Comparison of ENCODE assay signal across 21 cellular contexts in genomic region chr2:135150711-135151110, GRCh38.
DNase-seq lines count a peak whose midpoint lies in the region; ATAC-seq and TF ChIP-seq lines count a peak whose summit lies in the region.
"Had no signal": no experiment of that assay in that cellular context is flagged by ENCODE, and none has a peak within 500 bp of the region (broad histone marks: within the 10 kb centered on the region; RNA-seq: fewer than 3 reads in every experiment).

No MANE protein-coding gene starts in this region.

- POLR2A ChIA-PET in naive thymus-derived CD8-positive, alpha-beta T cell (lab: Charles Lee): no interaction called here

- DNase-seq in Caki2 (ENCODE audit: low read depth): peak; percentile 61
- peak; percentile 31 for DNase-seq in HuH-7 (ENCODE audit: low spot score)
- peak; percentile 26 for DNase-seq in iris pigment epithelial cell (ENCODE audit: low read depth)
- no peak for DNase-seq in nephron progenitor cell
- DNase-seq in stimulated activated CD8-positive, alpha-beta memory T cell treated with anti-CD3 and anti-CD28 coated beads, Interleukin-4, amount 100 ng/mL, for 48 hours: no peak
- no peak for DNase-seq in NCI-H524 (lab: John Stamatoyannopoulos, UW)
- DNase-seq in naive thymus-derived CD8-positive, alpha-beta T cell: no peak
- DNase-seq: activated naive CD4-positive, alpha-beta T cell; activated T-cell treated with anti-CD3 and anti-CD28 coated beads, Interleukin-2, amount 50 U/mL, for 4 hours; caudate nucleus; CD4-positive, alpha-beta T cell; GF-D8; heart left ventricle; NCI-H1105; NCI-H2029; ovary; stimulated activated CD4-positive, alpha-beta T cell treated with anti-CD3 and anti-CD28 coated beads, Interleukin-15, amount 100 ng/mL, for 24 hours; T-helper 9 cell had no signal

- no peaks in the 10 kb centered on the region for H3K9me3 Mint-ChIP-seq in nephron progenitor cell
- H3K9me3 Mint-ChIP-seq in naive thymus-derived CD8-positive, alpha-beta T cell: no peaks in the 10 kb centered on the region
- H3K9me3 Mint-ChIP-seq: activated T-cell treated with anti-CD3 and anti-CD28 coated beads, Interleukin-2, amount 50 U/mL, for 4 hours; CD4-positive, alpha-beta T cell; IgD-negative memory B cell had no signal

- no peaks in the 10 kb centered on the region for H3K27me3 Mint-ChIP-seq in nephron progenitor cell (ENCODE audit: low read depth, poor library complexity)
- H3K27me3 Mint-ChIP-seq in naive thymus-derived CD8-positive, alpha-beta T cell: no peaks in the 10 kb centered on the region
- H3K27me3 Mint-ChIP-seq: CD4-positive, alpha-beta T cell; IgD-negative memory B cell had no signal

- in situ Hi-C loops in Caki2 (cut with HindIII; ENCODE audit: low pct_unique_long_range_greater_than_20kb, low sequenced_read_pairs): no loop called here

- H3K36me3 Mint-ChIP-seq in nephron progenitor cell (ENCODE audit: low read depth): peaks cover 49% of the 10 kb centered on the region
- peaks cover 21 to 68% (median 39%) of the 10 kb centered on the region in 3 donors for H3K36me3 Mint-ChIP-seq in naive thymus-derived CD8-positive, alpha-beta T cell

- H3K4me1 Mint-ChIP-seq in nephron progenitor cell: peaks cover 18% of the 10 kb centered on the region
- H3K4me1 Mint-ChIP-seq in naive thymus-derived CD8-positive, alpha-beta T cell: peaks cover 5 to 30% (median 6%) of the 10 kb centered on the region in 4 donors

- peak overlapping the region; percentile 92 for H3K27ac Mint-ChIP-seq in nephron progenitor cell
- H3K27ac Mint-ChIP-seq in naive thymus-derived CD8-positive, alpha-beta T cell: peak overlapping the region in 2 of 10 donors; percentile 4 to 5
- H3K27ac Mint-ChIP-seq: CD4-positive, alpha-beta T cell had no signal

- no peak overlapping the region for H3K4me3 Mint-ChIP-seq in nephron progenitor cell
- H3K4me3 Mint-ChIP-seq in naive thymus-derived CD8-positive, alpha-beta T cell: no peak overlapping the region
- H3K4me3 Mint-ChIP-seq: activated T-cell treated with anti-CD3 and anti-CD28 coated beads, Interleukin-2, amount 50 U/mL, for 4 hours; CD4-positive, alpha-beta T cell; IgD-negative memory B cell had no signal

- no peak for TF ChIP-seq CTCF in nephron progenitor cell (IDR thresholded peaks at IDR 0.05)

- ATAC-seq in naive thymus-derived CD8-positive, alpha-beta T cell: no peak
- ATAC-seq: activated CD4-positive, CD25-positive, alpha-beta regulatory T cell treated with anti-CD3 and anti-CD28 coated beads, Interleukin-2, amount 50 U/mL, for 24 hours; activated T-cell treated with anti-CD3 and anti-CD28 coated beads, Interleukin-2, amount 50 U/mL, for 4 hours; sciatic nerve had no signal

Comparison
In these comparisons a context has a peak if more than half of its experiments do, and no peak if none do; other contexts are left out.
1. DNase-seq: peak in Caki2 (single experiment), HuH-7 (single experiment) and iris pigment epithelial cell (single experiment); none in nephron progenitor cell (single experiment), stimulated activated CD8-positive, alpha-beta memory T cell treated with anti-CD3 and anti-CD28 coated beads, Interleukin-4, amount 100 ng/mL, for 48 hours (single experiment), NCI-H524 (0 of 2) and naive thymus-derived CD8-positive, alpha-beta T cell (0 of 10).